ENCODE assay signal across 8 cellular contexts in genomic region chr20:47785900-47786762, GRCh38. TPM values are rescaled to one million over a fixed set of nuclear protein-coding genes. Genes with fewer than 3 reads are reported as not detected.
A peak's percentile ranks its signal among the peaks of the same experiment; 100 is the strongest.
DNase-seq lines count a peak whose midpoint lies in the region; ATAC-seq, FAIRE-seq and TF ChIP-seq lines count a peak whose summit lies in the region.

No MANE protein-coding gene starts in this region.

- peaks cover 56% of the 10 kb centered on the region for H3K27me3 Mint-ChIP-seq in activated CD4-positive, alpha-beta T cell treated with anti-CD3 and anti-CD28 coated beads for 36 hours
- H3K27me3 Mint-ChIP-seq in activated T-helper 1 cell treated with anti-CD3 and anti-CD28 coated beads, Interleukin-12 subunit alpha, Interleukin-12 subunit beta, Interleukin-2, Interleukin-4 antibody, amounts not matched to agents 30 ng/mL and 10 ng/mL and 1 ng/mL, durations not matched to agents 14 hours and 24 hours and 36 hours (ENCODE audit: insufficient read depth) = peaks cover 52% of the 10 kb centered on the region
- peaks cover 43 to 53% of the 10 kb centered on the region in 2 donors for H3K27me3 Mint-ChIP-seq in natural killer cell (ENCODE audit: low read depth in 2 of 2)

- peaks cover 10% of the 10 kb centered on the region for H3K4me1 Mint-ChIP-seq in activated CD4-positive, alpha-beta T cell treated with anti-CD3 and anti-CD28 coated beads for 36 hours
- peaks cover 11% of the 10 kb centered on the region for H3K4me1 Mint-ChIP-seq in activated T-helper 1 cell treated with anti-CD3 and anti-CD28 coated beads, Interleukin-12 subunit alpha, Interleukin-12 subunit beta, Interleukin-2, Interleukin-4 antibody, amounts not matched to agents 30 ng/mL and 10 ng/mL and 1 ng/mL, durations not matched to agents 14 hours and 24 hours and 36 hours (ENCODE audit: low read depth)
- peaks cover 0 to 4% of the 10 kb centered on the region in 2 donors for H3K4me1 Mint-ChIP-seq in natural killer cell

- H3K9me3 Mint-ChIP-seq in activated CD4-positive, alpha-beta T cell treated with anti-CD3 and anti-CD28 coated beads for 36 hours (ENCODE audit: low read depth) = no peaks in the 10 kb centered on the region
- H3K9me3 Mint-ChIP-seq in activated T-helper 1 cell treated with anti-CD3 and anti-CD28 coated beads, Interleukin-12 subunit alpha, Interleukin-12 subunit beta, Interleukin-2, Interleukin-4 antibody, amounts not matched to agents 30 ng/mL and 10 ng/mL and 1 ng/mL, durations not matched to agents 14 hours and 24 hours and 36 hours = no peaks in the 10 kb centered on the region
- H3K9me3 Mint-ChIP-seq in natural killer cell = no peaks in the 10 kb centered on the region

- intact Hi-C loops in activated CD4-positive, alpha-beta T cell treated with anti-CD3 and anti-CD28 coated beads for 36 hours (cut with DNase I, micrococcal nuclease) = loop anchor here in 1 of 2 experiments (1.0 to 10.0 kb wide), 3 partner anchors 59 to 834 kb away; no protein-coding TSS in a partner anchor
- intact Hi-C loops in activated T-helper 1 cell treated with anti-CD3 and anti-CD28 coated beads, Interleukin-12 subunit alpha, Interleukin-12 subunit beta, Interleukin-2, Interleukin-4 antibody, amounts not matched to agents 30 ng/mL and 10 ng/mL and 1 ng/mL, durations not matched to agents 14 hours and 24 hours and 36 hours (cut with micrococcal nuclease) = no loop called here
- intact Hi-C loops in natural killer cell (cut with micrococcal nuclease) = no loop called here

- peak; percentile 36 for DNase-seq in activated CD4-positive, alpha-beta T cell treated with anti-CD3 and anti-CD28 coated beads for 36 hours
- DNase-seq in activated CD4-positive, alpha-beta T cell treated with anti-CD3 and anti-CD28 coated beads, Interleukin-2, amount 50 U/mL, for 1 hour = no peak
- DNase-seq in NCI-H1092 treated with DMSO at 0.1 percent for 48 hours (lab: John Stamatoyannopoulos, UW) = peak; percentile 76
- DNase-seq in activated T-helper 1 cell treated with anti-CD3 and anti-CD28 coated beads, Interleukin-12 subunit alpha, Interleukin-12 subunit beta, Interleukin-2, Interleukin-4 antibody, amounts not matched to agents 30 ng/mL and 10 ng/mL and 1 ng/mL, durations not matched to agents 14 hours and 24 hours and 36 hours (ENCODE audit: low spot score) = no peak
- DNase-seq in frontal cortex (ENCODE audit: low spot score in 2 of 2) = peak; percentile 80 to 82
- no peak for DNase-seq in natural killer cell

- ATAC-seq in activated CD4-positive, alpha-beta T cell treated with anti-CD3 and anti-CD28 coated beads for 36 hours = peak; percentile 42
- ATAC-seq in natural killer cell (peak in 1 of 3 donors; percentile 58), HG03442 (IDR thresholded peaks at IDR 0.05; ENCODE audit: unreplicated experiment) (no peak), GM19395 (IDR thresholded peaks at IDR 0.05; ENCODE audit: unreplicated experiment) (no peak)

- H3K36me3 Mint-ChIP-seq in activated CD4-positive, alpha-beta T cell treated with anti-CD3 and anti-CD28 coated beads for 36 hours (ENCODE audit: low read depth) = no peaks in the 10 kb centered on the region
- no peaks in the 10 kb centered on the region for H3K36me3 Mint-ChIP-seq in activated T-helper 1 cell treated with anti-CD3 and anti-CD28 coated beads, Interleukin-12 subunit alpha, Interleukin-12 subunit beta, Interleukin-2, Interleukin-4 antibody, amounts not matched to agents 30 ng/mL and 10 ng/mL and 1 ng/mL, durations not matched to agents 14 hours and 24 hours and 36 hours (ENCODE audit: low read depth)
- no peaks in the 10 kb centered on the region for H3K36me3 Mint-ChIP-seq in natural killer cell

- no peak overlapping the region for H3K27ac Mint-ChIP-seq in activated CD4-positive, alpha-beta T cell treated with anti-CD3 and anti-CD28 coated beads for 36 hours
- H3K27ac Mint-ChIP-seq in activated T-helper 1 cell treated with anti-CD3 and anti-CD28 coated beads, Interleukin-12 subunit alpha, Interleukin-12 subunit beta, Interleukin-2, Interleukin-4 antibody, amounts not matched to agents 30 ng/mL and 10 ng/mL and 1 ng/mL, durations not matched to agents 14 hours and 24 hours and 36 hours = no peak overlapping the region
- no peak overlapping the region for H3K27ac Mint-ChIP-seq in natural killer cell

- CTCF ChIA-PET in activated CD4-positive, alpha-beta T cell treated with anti-CD3 and anti-CD28 coated beads for 36 hours (lab: Charles Lee) = interaction anchor here (1.1 kb wide), 1 partner anchor 146 kb away, joined by 3 read pairs; no protein-coding TSS in a partner anchor

- FAIRE-seq in frontal cortex (lab: Jason Lieb, UNC) = no peak

- TF ChIP-seq CTCF in natural killer cell (IDR thresholded peaks at IDR 0.05) = no peak

- POLR2A ChIA-PET in activated CD4-positive, alpha-beta T cell treated with anti-CD3 and anti-CD28 coated beads for 36 hours (lab: Charles Lee) = no interaction called here

- H3K4me3 Mint-ChIP-seq in activated CD4-positive, alpha-beta T cell treated with anti-CD3 and anti-CD28 coated beads for 36 hours = peak overlapping the region; percentile 51
- H3K4me3 Mint-ChIP-seq in activated T-helper 1 cell treated with anti-CD3 and anti-CD28 coated beads, Interleukin-12 subunit alpha, Interleukin-12 subunit beta, Interleukin-2, Interleukin-4 antibody, amounts not matched to agents 30 ng/mL and 10 ng/mL and 1 ng/mL, durations not matched to agents 14 hours and 24 hours and 36 hours = peak overlapping the region; percentile 56
- peak overlapping the region; percentile 61 for H3K4me3 Mint-ChIP-seq in natural killer cell

RNA-seq across cellular contexts. Expression of gene SULF2, which starts 0.8 kb away (rescaled TPM):
- total RNA-seq in activated CD4-positive, alpha-beta T cell treated with anti-CD3 and anti-CD28 coated beads for 36 hours = under 1 TPM in 1 of 2 experiments, not detected in 1; 0.09 TPM
- total RNA-seq in activated T-helper 1 cell treated with anti-CD3 and anti-CD28 coated beads, Interleukin-12 subunit alpha, Interleukin-12 subunit beta, Interleukin-2, Interleukin-4 antibody, amounts not matched to agents 30 ng/mL and 10 ng/mL and 1 ng/mL, durations not matched to agents 14 hours and 24 hours and 36 hours = 0.52 and 0.66 TPM in 2 replicates
- total RNA-seq in frontal cortex = 18.8 TPM
- total RNA-seq in natural killer cell = 10 to 100 TPM in 2 of 3 donors, 1 to 10 TPM in 1; 8.1 to 48.7 (median 12.3) TPM

Comparison
In these comparisons a context has a peak if more than half of its experiments do, and no peak if none do; other contexts are left out.
1. DNase-seq: peak in activated CD4-positive, alpha-beta T cell treated with anti-CD3 and anti-CD28 coated beads for 36 hours (single experiment), NCI-H1092 treated with DMSO at 0.1 percent for 48 hours (single experiment) and frontal cortex (2 of 2); none in activated CD4-positive, alpha-beta T cell treated with anti-CD3 and anti-CD28 coated beads, Interleukin-2, amount 50 U/mL, for 1 hour (single experiment), activated T-helper 1 cell treated with anti-CD3 and anti-CD28 coated beads, Interleukin-12 subunit alpha, Interleukin-12 subunit beta, Interleukin-2, Interleukin-4 antibody, amounts not matched to agents 30 ng/mL and 10 ng/mL and 1 ng/mL, durations not matched to agents 14 hours and 24 hours and 36 hours (single experiment) and natural killer cell (single experiment).
2. Peak in every context shown above with its lines, with median percentiles within 50 percentile points of each other: H3K4me3 Mint-ChIP-seq.